18 cellular contexts compared by ENCODE assay signal in genomic region chr2:121359937-121360565, GRCh38.
DNase-seq lines count a peak whose midpoint lies in the region; ATAC-seq and TF ChIP-seq lines count a peak whose summit lies in the region.
"Had no signal": no experiment of that assay in that cellular context is flagged by ENCODE, and none has a peak within 500 bp of the region (broad histone marks: within the 10 kb centered on the region; RNA-seq: fewer than 3 reads in every experiment).

No MANE protein-coding gene starts in this region.

- no peaks in the 10 kb centered on the region for H3K27me3 ChIP-seq in thyroid gland
- H3K27me3 ChIP-seq: BLaER1, uterus had no signal

- intact Hi-C loops in Right ventricle myocardium superior (cut with DNase I): loop anchor here (5.0 kb wide), 1 partner anchor 263 kb away; no protein-coding TSS in a partner anchor
- intact Hi-C loops in cardiac septum (cut with DNase I): no loop called here
- intact Hi-C loops in left ventricle myocardium superior (cut with micrococcal nuclease): no loop called here
- intact Hi-C loops in thyroid gland (cut with DNase I): loop anchor here (5.0 kb wide), 1 partner anchor 258 kb away; no protein-coding TSS in a partner anchor

- TF ChIP-seq CTCF in thyroid gland (IDR thresholded peaks at IDR 0.05): no peak
- no peak for TF ChIP-seq CTCF in GM13976 (IDR thresholded peaks at IDR 0.05; ENCODE audit: borderline replicate concordance, control extremely low read depth, extremely low read depth, insufficient read depth, missing control alignments)

- in situ Hi-C loops in GM13976 (cut with MboI; ENCODE audit: low sequenced_read_pairs, unreplicated experiment): no loop called here

- 83 to 87% methylated on average over 9 of the region's 9 CpGs for WGBS in thyroid gland, 2 donors

- H3K9me3 ChIP-seq in thyroid gland: no peaks in the 10 kb centered on the region
- H3K9me3 ChIP-seq: BLaER1, Caco-2, uterus had no signal

- ATAC-seq in Right ventricle myocardium superior (ENCODE audit: poor library complexity) (peak; percentile 78), left ventricle myocardium superior (peak; percentile 78)
- ATAC-seq: activated naive CD4-positive, alpha-beta T cell treated with anti-CD3 and anti-CD28 coated beads, Interleukin-2, amount 50 U/mL, for 72 hours; WTC11 had no signal

- TF ChIP-seq POLR2A in thyroid gland (IDR thresholded peaks at IDR 0.05): no peak

- H3K4me1 ChIP-seq in thyroid gland: peaks cover 52 to 78% of the 10 kb centered on the region in 2 donors
- H3K4me1 ChIP-seq: BLaER1, uterus had no signal

- H3K27ac ChIP-seq in angular gyrus (ENCODE audit: low read depth, low read length) (peak overlapping the region; percentile 29), thyroid gland (peak overlapping the region; percentile 60 to 80 (median 72))
- H3K27ac ChIP-seq: BLaER1, uterus had no signal

- H3K4me3 ChIP-seq in thyroid gland (replicated peaks in 1 of 3): no peak overlapping the region
- H3K4me3 ChIP-seq: BLaER1, uterus had no signal

- peak; percentile 59 for DNase-seq in Right ventricle myocardium superior
- no peak for DNase-seq in cardiac septum (ENCODE audit: low spot score)
- peak; percentile 64 for DNase-seq in left ventricle myocardium superior
- no peak for DNase-seq in thyroid gland
- no peak for DNase-seq in stimulated activated naive CD4-positive, alpha-beta T cell (lab: John Stamatoyannopoulos, UW)
- DNase-seq in LoVo (ENCODE audit: low spot score): no peak
- DNase-seq in GM13976 (ENCODE audit: low spot score): no peak
- DNase-seq: Caco-2; DMS79; hypothalamus; NCI-H1694 treated with DMSO at 0.1 percent for 48 hours; stimulated activated CD8-positive, alpha-beta memory T cell treated with anti-CD3 and anti-CD28 coated beads, Interleukin-4, amount 100 ng/mL, for 48 hours; T-helper 9 cell; uterus had no signal

- peaks cover 4 to 9% of the 10 kb centered on the region in 2 donors for H3K36me3 ChIP-seq in thyroid gland
- H3K36me3 ChIP-seq: uterus had no signal

Comparison
In these comparisons a context has a peak if more than half of its experiments do, and no peak if none do; other contexts are left out.
1. DNase-seq: peak in Right ventricle myocardium superior (single experiment) and left ventricle myocardium superior (single experiment); none in cardiac septum (single experiment), thyroid gland (0 of 2), stimulated activated naive CD4-positive, alpha-beta T cell (0 of 6), LoVo (single experiment) and GM13976 (single experiment).
2. intact Hi-C loops: an anchor here in Right ventricle myocardium superior (5.0 kb wide) and thyroid gland (5.0 kb wide); none called in cardiac septum and left ventricle myocardium superior.